Comparison of ENCODE assay signal across 2 cellular contexts in genomic region chr2:211948932-211949331, GRCh38.
TF ChIP-seq lines count a peak whose summit lies in the region.

No MANE protein-coding gene starts in this region.

TF ChIP-seq in HepG2, 621 proteins besides CTCF, POLR2A, EP300 and RAD21 (continued from another document):
- TF ChIP-seq ZBTB25 (CRISPR knock-in tag; IDR thresholded peaks at IDR 0.05): no peak
- peak; percentile 82 for TF ChIP-seq ATF7 (IDR thresholded peaks at IDR 0.05)
- no peak for TF ChIP-seq ATF7 (CRISPR knock-in tag; IDR thresholded peaks at IDR 0.05)
- no peak for TF ChIP-seq TRIM24 (CRISPR knock-in tag; IDR thresholded peaks at IDR 0.05)
- TF ChIP-seq KLF12 (CRISPR knock-in tag; IDR thresholded peaks at IDR 0.05; ENCODE audit: borderline replicate concordance): no peak
- TF ChIP-seq ZNF205 (CRISPR knock-in tag; IDR thresholded peaks at IDR 0.05): no peak
TF ChIP-seq in HepG2: peak in this region for 2.

TF ChIP-seq in WTC11, 78 proteins besides CTCF, POLR2A, EP300 and RAD21 (continued from another document):
- TF ChIP-seq PREB (CRISPR knock-in tag; IDR thresholded peaks at IDR 0.05; ENCODE audit: borderline replicate concordance) (no peak), TEAD4 (CRISPR knock-in tag; IDR thresholded peaks at IDR 0.05) (no peak), FOXK1 (CRISPR knock-in tag; IDR thresholded peaks at IDR 0.05) (no peak), ZNF416 (CRISPR knock-in tag; IDR thresholded peaks at IDR 0.05) (no peak), FOXJ3 (CRISPR knock-in tag; IDR thresholded peaks at IDR 0.05; ENCODE audit: borderline replicate concordance) (no peak), USF2 (CRISPR knock-in tag; IDR thresholded peaks at IDR 0.05) (no peak), ZNF317 (CRISPR knock-in tag; IDR thresholded peaks at IDR 0.05; ENCODE audit: borderline replicate concordance, low read depth) (no peak), EMX1 (CRISPR knock-in tag; IDR thresholded peaks at IDR 0.05) (no peak), E2F4 (CRISPR knock-in tag; IDR thresholded peaks at IDR 0.05; ENCODE audit: borderline replicate concordance, low read depth) (no peak), GABPB1 (CRISPR knock-in tag; IDR thresholded peaks at IDR 0.05) (no peak), CDX4 (CRISPR knock-in tag; IDR thresholded peaks at IDR 0.05; ENCODE audit: borderline replicate concordance) (no peak), ERG (CRISPR knock-in tag; IDR thresholded peaks at IDR 0.05) (no peak), FOXP4 (CRISPR knock-in tag; IDR thresholded peaks at IDR 0.05) (no peak), ZNF219 (CRISPR knock-in tag; IDR thresholded peaks at IDR 0.05; ENCODE audit: borderline replicate concordance) (no peak), AFF4 (CRISPR knock-in tag; IDR thresholded peaks at IDR 0.05; ENCODE audit: borderline replicate concordance) (no peak), TEAD1 (CRISPR knock-in tag; IDR thresholded peaks at IDR 0.05) (no peak)
